27 cellular contexts compared by ENCODE assay signal in the genomic region with DNA sequence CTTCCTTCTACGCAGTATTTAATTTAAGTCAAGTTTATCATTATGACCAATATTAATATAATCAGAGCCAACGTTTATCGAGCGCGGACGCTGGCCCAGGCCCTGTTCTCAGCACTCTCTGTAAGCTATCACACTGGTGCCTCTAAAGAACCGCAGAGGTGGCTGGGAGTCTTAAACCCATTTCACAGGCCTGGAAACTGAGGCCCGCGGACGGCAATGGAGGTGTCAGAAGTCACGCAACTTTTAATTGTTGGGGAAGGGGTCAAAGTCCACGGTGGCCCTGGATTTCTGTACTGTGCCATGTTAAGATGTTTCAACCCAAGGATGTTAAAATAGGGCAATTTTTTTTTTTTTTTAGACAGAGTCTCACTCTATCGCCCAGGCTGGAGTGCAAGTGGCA.
"Had no signal": no experiment of that assay in that cellular context is flagged by ENCODE, and none has a peak within 500 bp of the region (broad histone marks: within the 10 kb centered on the region; RNA-seq: fewer than 3 reads in every experiment).

No MANE protein-coding gene starts in this region.

- ATAC-seq: effector memory CD8-positive, alpha-beta T cell; esophagus mucosa; gastrocnemius medialis; heart right ventricle; left cardiac atrium; left lung; left ventricle myocardium superior; lower lobe of right lung; mucosa of descending colon had no signal

- H3K4me1 Mint-ChIP-seq: mesothelial cell of epicardium had no signal

- DNase-seq: colonic mucosa; cortex of kidney; effector CD8-positive, alpha-beta T cell; effector memory CD8-positive, alpha-beta T cell; endodermal cell; erythroblast; esophagus squamous epithelium; foreskin fibroblast; foreskin melanocyte; gastrocnemius medialis; head of caudate nucleus; heart right ventricle; hippocampal formation; left cardiac atrium; left lung; left ventricle myocardium superior; lower lobe of right lung; mesenchymal stem cell; mucosa of descending colon; naive B cell had no signal

- H3K36me3 Mint-ChIP-seq: mesothelial cell of epicardium had no signal

- H3K36me3 ChIP-seq: colonic mucosa, esophagus squamous epithelium, gastrocnemius medialis, heart right ventricle, left lung, lower lobe of right lung had no signal

- H3K27ac Mint-ChIP-seq: dendritic cell treated with granulocyte-macrophage colony-stimulating factor and Interleukin-4, amounts not matched to agents 40 ng/mL and 50 ng/mL, for 4 days; effector memory CD8-positive, alpha-beta T cell; endodermal cell; mesothelial cell of epicardium had no signal

- H3K27me3 ChIP-seq: colonic mucosa had no signal

- H3K27ac ChIP-seq: colonic mucosa, epithelial cell of prostate, esophagus squamous epithelium, gastrocnemius medialis, heart right ventricle, left lung, lower lobe of right lung had no signal

- H3K4me3 Mint-ChIP-seq: dendritic cell treated with granulocyte-macrophage colony-stimulating factor and Interleukin-4, amounts not matched to agents 40 ng/mL and 50 ng/mL, for 4 days; effector memory CD8-positive, alpha-beta T cell; endodermal cell; mesothelial cell of epicardium; naive B cell had no signal

- H3K9me3 Mint-ChIP-seq: dendritic cell treated with granulocyte-macrophage colony-stimulating factor and Interleukin-4, amounts not matched to agents 40 ng/mL and 50 ng/mL, for 4 days; effector memory CD8-positive, alpha-beta T cell; endodermal cell; mesothelial cell of epicardium had no signal

- H3K9me3 ChIP-seq: colonic mucosa, esophagus squamous epithelium, gastrocnemius medialis, heart right ventricle, left lung, lower lobe of right lung, mucosa of descending colon had no signal

- H3K4me1 ChIP-seq: colonic mucosa, esophagus squamous epithelium, gastrocnemius medialis, heart right ventricle, left lung, lower lobe of right lung had no signal

- H3K4me3 ChIP-seq: colonic mucosa, esophagus squamous epithelium, gastrocnemius medialis, heart right ventricle, left lung, lower lobe of right lung, mucosa of descending colon had no signal

- FAIRE-seq: endometrium, islet of Langerhans, keratinocyte had no signal
